Comparison of ENCODE assay signal across 8 cellular contexts in genomic region chr12:32302218-32302826, GRCh38.
DNase-seq lines count a peak whose midpoint lies in the region; ATAC-seq, FAIRE-seq and TF ChIP-seq lines count a peak whose summit lies in the region.

No MANE protein-coding gene starts in this region.

- ATAC-seq in HG02571 (IDR thresholded peaks at IDR 0.05; ENCODE audit: unreplicated experiment), result peak; percentile 87
- ATAC-seq in memory B cell (ENCODE audit: low read depth), result peak; percentile 98

- no peaks in the 10 kb centered on the region for H3K27me3 Mint-ChIP-seq in memory B cell

- FAIRE-seq in GM12891 (lab: Jason Lieb, UNC), result peak; percentile 75

- no peaks in the 10 kb centered on the region for H3K9me3 Mint-ChIP-seq in memory B cell

- peaks cover 6% of the 10 kb centered on the region for H3K36me3 Mint-ChIP-seq in memory B cell

- H3K4me1 Mint-ChIP-seq in memory B cell, result peaks cover 12% of the 10 kb centered on the region

- TF ChIP-seq POLR2A in GM12891 (IDR thresholded peaks at IDR 0.05; ENCODE audit: low read depth, low read length), result no peak

- peak overlapping the region; percentile 50 for H3K4me3 Mint-ChIP-seq in memory B cell

- no peak for DNase-seq in AG09319 (ENCODE audit: extremely low read depth, low read depth)
- peak; percentile 41 for DNase-seq in GM12891 (ENCODE audit: insufficient read length, low spot score)
- peak; percentile 36 for DNase-seq in NCI-H1105 treated with DMSO at 0.1 percent for 48 hours (lab: John Stamatoyannopoulos, UW)
- peak; percentile 46 for DNase-seq in astrocyte of the hippocampus (ENCODE audit: low read depth, low spot score)
- peak; percentile 24 to 60 for DNase-seq in memory B cell (ENCODE audit: low spot score in 2 of 2)
- DNase-seq in kidney glomerular epithelial cell (lab: John Stamatoyannopoulos, UW), result no peak
- DNase-seq in NCI-H1417 treated with DMSO at 0.1 percent for 48 hours (lab: John Stamatoyannopoulos, UW), result no peak

- peak; percentile 37 for TF ChIP-seq CTCF in AG09319 (IDR thresholded peaks at IDR 0.05; ENCODE audit: low read depth, low read length)

- H3K27ac Mint-ChIP-seq in memory B cell, result peak overlapping the region; percentile 65

TF ChIP-seq in GM12891, 5 proteins besides CTCF, POLR2A, EP300 and RAD21:
- TF ChIP-seq POU2F2 (IDR thresholded peaks at IDR 0.05; ENCODE audit: low read depth, low read length), result no peak
- TF ChIP-seq PAX5 (IDR thresholded peaks at IDR 0.05; ENCODE audit: insufficient read depth, low read length, severe bottlenecking), result no peak
- no peak for TF ChIP-seq TAF1 (IDR thresholded peaks at IDR 0.05; ENCODE audit: low read depth, low read length)
- TF ChIP-seq POLR2AphosphoS5 (IDR thresholded peaks at IDR 0.05; ENCODE audit: low read depth, low read length), result no peak
- TF ChIP-seq SPI1 (IDR thresholded peaks at IDR 0.05; ENCODE audit: low read depth, low read length), result no peak
TF ChIP-seq in GM12891: peak in this region for 0.

Comparison
In these comparisons a context has a peak if more than half of its experiments do, and no peak if none do; other contexts are left out.
1. DNase-seq: peak in GM12891 (single experiment), NCI-H1105 treated with DMSO at 0.1 percent for 48 hours (single experiment), astrocyte of the hippocampus (single experiment) and memory B cell (2 of 2); none in AG09319 (single experiment), kidney glomerular epithelial cell (single experiment) and NCI-H1417 treated with DMSO at 0.1 percent for 48 hours (single experiment).